ENCODE assay signal across 8 cellular contexts in genomic region chr6:37354526-37355384, GRCh38. TPM values are rescaled to one million over a fixed set of nuclear protein-coding genes. Genes with fewer than 3 reads are reported as not detected.
DNase-seq lines count a peak whose midpoint lies in the region; ATAC-seq, FAIRE-seq and TF ChIP-seq lines count a peak whose summit lies in the region.

No MANE protein-coding gene starts in this region.

- no peak for TF ChIP-seq EP300 in A549 (IDR thresholded peaks at IDR 0.05)

- H3K36me3 Mint-ChIP-seq in central memory CD8-positive, alpha-beta T cell (ENCODE audit: insufficient read depth), result peaks cover 15% of the 10 kb centered on the region

- TF ChIP-seq RAD21 in A549 (conservative IDR thresholded peaks at IDR 0.05 in 1 of 2, IDR thresholded peaks at IDR 0.05 in 1 of 2), result no peak

- no peak for FAIRE-seq in A549 (lab: Jason Lieb, UNC)

- H3K27me3 Mint-ChIP-seq in central memory CD8-positive, alpha-beta T cell, result no peaks in the 10 kb centered on the region

- H3K9me3 Mint-ChIP-seq in central memory CD8-positive, alpha-beta T cell, result no peaks in the 10 kb centered on the region

- ATAC-seq in A549 (peak; percentile 41 to 58; a peak in 4 of 6 replicates), GM18511 (IDR thresholded peaks at IDR 0.05; ENCODE audit: unreplicated experiment) (peak; percentile 17), left lobe of liver (peak; percentile 57), HG02973 (IDR thresholded peaks at IDR 0.05; ENCODE audit: unreplicated experiment) (no peak), GM19397 (IDR thresholded peaks at IDR 0.05; ENCODE audit: unreplicated experiment) (no peak)
- ATAC-seq in central memory CD8-positive, alpha-beta T cell (replicated peaks; ENCODE audit: extremely low read depth, poor library complexity, severe bottlenecking), result no peak

- H3K4me1 Mint-ChIP-seq in central memory CD8-positive, alpha-beta T cell, result peaks cover 54% of the 10 kb centered on the region

- H3K9me3 ChIP-seq in A549 (no peaks in the 10 kb centered on the region), SJCRH30 (replicated peaks) (no peaks in the 10 kb centered on the region)

- peak overlapping the region; percentile 86 for H3K4me2 ChIP-seq in A549

- H3K27me3 ChIP-seq in SJCRH30, result no peaks in the 10 kb centered on the region

- no peaks in the 10 kb centered on the region for H3K36me3 ChIP-seq in SJCRH30

- H3K4me3 Mint-ChIP-seq in central memory CD8-positive, alpha-beta T cell, result peak overlapping the region; percentile 99

- TF ChIP-seq CTCF in A549 (IDR thresholded peaks at IDR 0.05), result no peak

- H3K4me1 ChIP-seq in A549 (no peaks in the 10 kb centered on the region; the same call in 2 of the 3 replicates), SJCRH30 (peaks cover 3% of the 10 kb centered on the region; the same call in 1 of the 2 replicates)

- DNase-seq in A549 (ENCODE audit: low read depth in 1 of 2, low spot score in 1 of 2), result peak in 1 of 2 experiments; percentile 25
- peak; percentile 42 to 46 for DNase-seq in SJCRH30
- DNase-seq in central memory CD8-positive, alpha-beta T cell (ENCODE audit: low spot score in 2 of 2), result no peak
- DNase-seq in left lobe of liver (ENCODE audit: low spot score), result peak; percentile 49
- DNase-seq in stimulated activated CD4-positive, alpha-beta T cell treated with anti-CD3 and anti-CD28 coated beads, Interleukin-4, amount 100 ng/mL, for 24 hours, result peak; percentile 10

- POLR2A ChIA-PET in A549 (lab: Yijun Ruan, JAX), result no interaction called here

- WGBS in A549 (ENCODE audit: missing lambda C conversion rate), result 14% methylated on average over 27 of the region's 44 CpGs

- CTCF ChIA-PET in A549 (lab: Yijun Ruan, JAX), result no interaction called here

- peak overlapping the region; percentile 96 for H3K27ac Mint-ChIP-seq in central memory CD8-positive, alpha-beta T cell (ENCODE audit: low read depth)

- peak overlapping the region; percentile 82 to 92 for H3K27ac ChIP-seq in A549
- peak overlapping the region; percentile 33; the same call in 1 of the 2 replicates for H3K27ac ChIP-seq in SJCRH30

- no peak for TF ChIP-seq POLR2A in A549 (IDR thresholded peaks at IDR 0.05; ENCODE audit: low read length)

- peak overlapping the region; percentile 86 for H3K4me3 ChIP-seq in A549
- H3K4me3 ChIP-seq in SJCRH30, result peak overlapping the region; percentile 76

TF ChIP-seq in A549, 52 proteins besides CTCF, POLR2A, EP300 and RAD21:
- TF ChIP-seq ESRRA (IDR thresholded peaks at IDR 0.05; ENCODE audit: borderline replicate concordance, low read length) (no peak), FOSL2 (IDR thresholded peaks at IDR 0.05) (no peak), FOSL2 (CRISPR knock-in tag; IDR thresholded peaks at IDR 0.05) (no peak), MAX (IDR thresholded peaks at IDR 0.05) (no peak), HOXB5 (CRISPR knock-in tag; IDR thresholded peaks at IDR 0.05) (no peak), CEBPB (IDR thresholded peaks at IDR 0.05) (no peak), HEYL (CRISPR knock-in tag; IDR thresholded peaks at IDR 0.05) (no peak), RFX5 (IDR thresholded peaks at IDR 0.05) (no peak), RARB (CRISPR knock-in tag; IDR thresholded peaks at IDR 0.05) (no peak), KDM1A (IDR thresholded peaks at IDR 0.05; ENCODE audit: low read depth) (no peak)
TF ChIP-seq in A549: peak in this region for 0.

RNA-seq across cellular contexts. Expression of gene RNF8, which starts 1.0 kb away (rescaled TPM):
- polyA plus RNA-seq in A549 (2011; rRNA removed) (16.6 and 21.4 TPM in 2 replicates), A549 (2017; fragmentation: RNase III; extraction: RNeasy Plus Mini Kit Qiagen cat#74134 plus additional on column Dnase treatment) (19.6 to 22.0 TPM (median 21.1 TPM) in 3 replicates)
- polyA plus RNA-seq in A549 (2012; cell fraction: cytosol; rRNA removed), result 10.5 and 12.6 TPM in 2 replicates
- 5.2 and 8.6 TPM in 2 replicates for polyA plus RNA-seq in A549 (2012; cell fraction: nucleus; rRNA removed)
- polyA minus RNA-seq in A549 (2011; rRNA and poly(A)+ RNA removed), result 4.5 and 5.8 TPM in 2 replicates
- total RNA-seq in SJCRH30 (2014; rRNA removed; shearing (Covaris generic)), result 35.8 and 36.1 TPM in 2 replicates
- 4.9 TPM for total RNA-seq in left lobe of liver

Comparison
In these comparisons a context has a peak if more than half of its experiments do, and no peak if none do; other contexts are left out.
1. ATAC-seq: peak in A549 (2 of 2), GM18511 (single experiment) and left lobe of liver (single experiment); none in central memory CD8-positive, alpha-beta T cell (single experiment), HG02973 (single experiment) and GM19397 (single experiment).
2. DNase-seq: peak in SJCRH30 (2 of 2), left lobe of liver (single experiment) and stimulated activated CD4-positive, alpha-beta T cell treated with anti-CD3 and anti-CD28 coated beads, Interleukin-4, amount 100 ng/mL, for 24 hours (single experiment); none in central memory CD8-positive, alpha-beta T cell (0 of 2).